In the genomic region with DNA sequence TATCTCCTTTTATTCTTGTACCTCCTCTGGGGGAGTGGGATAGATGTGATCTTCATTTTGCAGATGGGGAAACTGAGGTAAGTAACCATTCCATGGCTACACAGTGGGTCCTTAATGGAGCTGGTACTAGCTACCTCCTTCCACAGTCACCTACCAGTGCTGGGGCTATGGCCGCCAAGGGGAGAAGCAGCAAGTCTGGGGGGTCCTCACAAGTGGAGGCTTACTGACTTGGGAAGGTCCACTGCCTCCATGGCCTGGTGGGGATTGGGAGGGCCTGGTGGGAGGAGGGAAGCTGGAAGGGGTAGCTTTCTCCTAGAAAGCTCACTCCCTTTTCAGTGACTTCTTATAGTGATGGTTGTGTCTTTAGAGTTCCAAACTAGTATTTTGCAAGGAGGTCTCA, we compare ENCODE assay signal across 18 cellular contexts. TPM values are rescaled to one million over a fixed set of nuclear protein-coding genes. Genes with fewer than 3 reads are reported as not detected.
"Had no signal": no experiment of that assay in that cellular context is flagged by ENCODE, and none has a peak within 500 bp of the region (broad histone marks: within the 10 kb centered on the region; RNA-seq: fewer than 3 reads in every experiment).

No MANE protein-coding gene starts in this region.

- H3K9me3 Mint-ChIP-seq: activated T-helper 1 cell treated with anti-CD3 and anti-CD28 coated beads, Interleukin-12 subunit alpha, Interleukin-12 subunit beta, Interleukin-2, Interleukin-4 antibody, amounts not matched to agents 30 ng/mL and 10 ng/mL and 1 ng/mL, durations not matched to agents 14 hours and 24 hours and 36 hours; T-helper 2 cell treated with Interferon-gamma antibody and Interleukin-4, amounts not matched to agents 5 μg/mL and 100 μg/mL, for 36 hours had no signal

- ATAC-seq: activated CD4-positive, alpha-beta T cell treated with anti-CD3 and anti-CD28 coated beads for 36 hours; body of pancreas; left lung; stimulated activated naive B cell treated with anti-CD40 and anti-IgM and Interleukin-4, amounts not matched to agents 10 μg/mL and 1 μg/mL and 100 μg/mL, for 72 hours; WTC11 had no signal

- H3K36me3 Mint-ChIP-seq: stimulated activated naive B cell treated with anti-CD40 and anti-IgM and Interleukin-4, amounts not matched to agents 10 μg/mL and 1 μg/mL and 100 μg/mL, for 72 hours; WTC11 had no signal

- H3K27ac Mint-ChIP-seq: activated CD4-positive, alpha-beta T cell treated with anti-CD3 and anti-CD28 coated beads for 36 hours; activated T-helper 1 cell treated with anti-CD3 and anti-CD28 coated beads, Interleukin-12 subunit alpha, Interleukin-12 subunit beta, Interleukin-2, Interleukin-4 antibody, amounts not matched to agents 30 ng/mL and 10 ng/mL and 1 ng/mL, durations not matched to agents 14 hours and 24 hours and 36 hours; stimulated activated naive B cell treated with anti-CD40 and anti-IgM and Interleukin-4, amounts not matched to agents 10 μg/mL and 1 μg/mL and 100 μg/mL, for 72 hours; T-helper 2 cell treated with Interferon-gamma antibody and Interleukin-4, amounts not matched to agents 5 μg/mL and 100 μg/mL, for 36 hours; WTC11 had no signal

- H3K4me3 ChIP-seq: body of pancreas, left lung, ovary, sigmoid colon, SK-N-MC, uterus had no signal

- H3K4me1 ChIP-seq: body of pancreas, uterus had no signal

- H3K36me3 ChIP-seq: left lung, ovary, sigmoid colon, uterus had no signal

- H3K4me3 Mint-ChIP-seq: activated CD4-positive, alpha-beta T cell treated with anti-CD3 and anti-CD28 coated beads for 36 hours; activated T-helper 1 cell treated with anti-CD3 and anti-CD28 coated beads, Interleukin-12 subunit alpha, Interleukin-12 subunit beta, Interleukin-2, Interleukin-4 antibody, amounts not matched to agents 30 ng/mL and 10 ng/mL and 1 ng/mL, durations not matched to agents 14 hours and 24 hours and 36 hours; stimulated activated naive B cell treated with anti-CD40 and anti-IgM and Interleukin-4, amounts not matched to agents 10 μg/mL and 1 μg/mL and 100 μg/mL, for 72 hours; T-helper 2 cell treated with Interferon-gamma antibody and Interleukin-4, amounts not matched to agents 5 μg/mL and 100 μg/mL, for 36 hours; WTC11 had no signal

- H3K27me3 ChIP-seq: body of pancreas, ovary, sigmoid colon, uterus had no signal

- DNase-seq: activated CD4-positive, alpha-beta T cell treated with anti-CD3 and anti-CD28 coated beads for 36 hours; activated CD4-positive, alpha-beta T cell treated with anti-CD3 and anti-CD28 coated beads, Interleukin-2, amount 50 U/mL, for 48 hours; activated naive CD4-positive, alpha-beta T cell; caudate nucleus; erythroblast; left lung; sigmoid colon; stimulated activated CD4-positive, alpha-beta T cell treated with anti-CD3 and anti-CD28 coated beads, Interleukin-4, amount 100 ng/mL, for 4 hours; stimulated activated naive B cell treated with anti-CD40 and anti-IgM and Interleukin-4, amounts not matched to agents 10 μg/mL and 1 μg/mL and 100 μg/mL, for 72 hours had no signal

- H3K27ac ChIP-seq: body of pancreas, left lung, ovary, sigmoid colon, SK-N-MC, uterus had no signal

- H3K9me3 ChIP-seq: body of pancreas, left lung, ovary, sigmoid colon, uterus had no signal

RNA-seq across cellular contexts. Expression of gene FOXO6, which starts 5.9 kb away (rescaled TPM):
- total RNA-seq: activated T-helper 1 cell treated with anti-CD3 and anti-CD28 coated beads, Interleukin-12 subunit alpha, Interleukin-12 subunit beta, Interleukin-2, Interleukin-4 antibody, amounts not matched to agents 30 ng/mL and 10 ng/mL and 1 ng/mL, durations not matched to agents 14 hours and 24 hours and 36 hours; lung microvascular endothelial cell had no signal
- polyA plus RNA-seq: keratinocyte had no signal
